In genomic region chr3:46692566-46692983, GRCh38 we compare ENCODE assay signal across 9 cellular contexts. TPM values are rescaled to one million over a fixed set of nuclear protein-coding genes. Genes with fewer than 3 reads are reported as not detected.
DNase-seq lines count a peak whose midpoint lies in the region; ATAC-seq and TF ChIP-seq lines count a peak whose summit lies in the region.
"Had no signal": no experiment of that assay in that cellular context is flagged by ENCODE, and none has a peak within 500 bp of the region (broad histone marks: within the 10 kb centered on the region; RNA-seq: fewer than 3 reads in every experiment).

No MANE protein-coding gene starts in this region.

- peak; percentile 69 for ATAC-seq in HCT116
- ATAC-seq in stimulated activated effector memory CD8-positive, alpha-beta T cell treated with anti-CD3 and anti-CD28 coated beads, Interleukin-12 subunit alpha, Interleukin-12 subunit beta, amount 100 ng/mL, for 72 hours: no peak
- ATAC-seq in GM19463 (IDR thresholded peaks at IDR 0.05; ENCODE audit: unreplicated experiment): no peak
- ATAC-seq in HG02885 (IDR thresholded peaks at IDR 0.05; ENCODE audit: poor library complexity, unreplicated experiment): no peak
- ATAC-seq in GM21723 (IDR thresholded peaks at IDR 0.05; ENCODE audit: unreplicated experiment): no peak

- peaks cover 32% of the 10 kb centered on the region for H3K4me1 Mint-ChIP-seq in stimulated activated effector memory CD8-positive, alpha-beta T cell treated with anti-CD3 and anti-CD28 coated beads, Interleukin-12 subunit alpha, Interleukin-12 subunit beta, amount 100 ng/mL, for 72 hours

- RAD21 ChIA-PET in HCT116 (lab: Charles Lee; ENCODE audit: low non-redundant PET in 1 of 2, low total read pairs in 2 of 2, uncharacterized antibody in 2 of 2, unreplicated experiment in 2 of 2): interaction anchor here in 1 of 2 experiments (0.5 kb wide), 1 partner anchor 198 kb away, joined by 4 read pairs; no protein-coding TSS in a partner anchor

- intact Hi-C loops in HCT116 (cut with micrococcal nuclease): no loop called here

- no peaks in the 10 kb centered on the region for H3K9me3 Mint-ChIP-seq in stimulated activated effector memory CD8-positive, alpha-beta T cell treated with anti-CD3 and anti-CD28 coated beads, Interleukin-12 subunit alpha, Interleukin-12 subunit beta, amount 100 ng/mL, for 72 hours

- no peaks in the 10 kb centered on the region for H3K36me3 ChIP-seq in HCT116 (ENCODE audit: control insufficient read depth in 1 of 2, insufficient read depth in 2 of 2, low read length in 2 of 2)
- H3K36me3 ChIP-seq in WERI-Rb-1: no peaks in the 10 kb centered on the region

- no peak overlapping the region for H2AFZ ChIP-seq in HCT116 (ENCODE audit: low read depth, low read length, poor library complexity, severe bottlenecking)

- no TSS peak for BruUV-seq in HCT116 (replicated peaks; lab: Mats Ljungman, UMichigan)

- peak overlapping the region; percentile 75 for H3K4me3 Mint-ChIP-seq in stimulated activated effector memory CD8-positive, alpha-beta T cell treated with anti-CD3 and anti-CD28 coated beads, Interleukin-12 subunit alpha, Interleukin-12 subunit beta, amount 100 ng/mL, for 72 hours

- H3K9ac ChIP-seq in HCT116 (ENCODE audit: low read length): peak overlapping the region; percentile 75

- TF ChIP-seq CTCF in HCT116 (IDR thresholded peaks at IDR 0.05 in 2 of 3, conservative IDR thresholded peaks at IDR 0.05 in 1 of 3; ENCODE audit: borderline replicate concordance in 1 of 3, insufficient read depth in 1 of 3, low read depth in 2 of 3, low read length in 2 of 3) (no peak), WERI-Rb-1 (IDR thresholded peaks at IDR 0.05; ENCODE audit: low read depth, low read length) (no peak)

- H3K79me2 ChIP-seq in HCT116 (ENCODE audit: insufficient read depth, low read length): no peaks in the 10 kb centered on the region

- H3K9me2 ChIP-seq in HCT116 (ENCODE audit: insufficient read depth): no peaks in the 10 kb centered on the region

- H3K4me1 ChIP-seq in HCT116 (ENCODE audit: control insufficient read depth in 1 of 2, insufficient read depth in 2 of 2, low read length in 2 of 2): peaks cover 31 to 68% of the 10 kb centered on the region in 2 experiments

- peak overlapping the region; percentile 97 for H3K4me2 ChIP-seq in HCT116 (ENCODE audit: low read length)

- peak overlapping the region; percentile 40 for H3K27ac Mint-ChIP-seq in stimulated activated effector memory CD8-positive, alpha-beta T cell treated with anti-CD3 and anti-CD28 coated beads, Interleukin-12 subunit alpha, Interleukin-12 subunit beta, amount 100 ng/mL, for 72 hours

- peak overlapping the region; percentile 79 for H3K27ac ChIP-seq in HCT116 (ENCODE audit: low read depth, low read length)
- no peak overlapping the region for H3K27ac ChIP-seq in WERI-Rb-1

- H3K4me3 ChIP-seq in HCT116 (replicated peaks in 1 of 2; ENCODE audit: low read depth in 1 of 2, low read length in 2 of 2) (peak overlapping the region; percentile 52 to 67), WERI-Rb-1 (ENCODE audit: low read depth, low read length) (peak overlapping the region; percentile 52)

- H3K9me3 ChIP-seq in HCT116 (ENCODE audit: control insufficient read depth in 1 of 2, insufficient read depth in 1 of 2, low read depth in 1 of 2, low read length in 2 of 2) (no peaks in the 10 kb centered on the region), WERI-Rb-1 (ENCODE audit: severe bottlenecking) (no peaks in the 10 kb centered on the region)

- no peaks in the 10 kb centered on the region for H3K36me3 Mint-ChIP-seq in stimulated activated effector memory CD8-positive, alpha-beta T cell treated with anti-CD3 and anti-CD28 coated beads, Interleukin-12 subunit alpha, Interleukin-12 subunit beta, amount 100 ng/mL, for 72 hours

- no peak for TF ChIP-seq RAD21 in HCT116 (IDR thresholded peaks at IDR 0.05; ENCODE audit: low read depth)

- H3K27me3 ChIP-seq in HCT116 (ENCODE audit: insufficient read depth, low read length): no peaks in the 10 kb centered on the region
- H3K27me3 ChIP-seq in WERI-Rb-1 (ENCODE audit: insufficient read depth, low read depth, severe bottlenecking): no peaks in the 10 kb centered on the region

- DNase-seq in HCT116 (ENCODE audit: low read depth, low spot score) (peak; percentile 73), WERI-Rb-1 (no peak), iPS-NIHi7 (ENCODE audit: extremely low spot score) (peak; percentile 47), NCI-H510A treated with DMSO at 0.1 percent for 48 hours (lab: John Stamatoyannopoulos, UW) (no peak)
- no peak for DNase-seq in stimulated activated effector memory CD8-positive, alpha-beta T cell treated with anti-CD3 and anti-CD28 coated beads, Interleukin-12 subunit alpha, Interleukin-12 subunit beta, amount 100 ng/mL, for 72 hours (ENCODE audit: low spot score in 2 of 2)

- TF ChIP-seq POLR2A in HCT116 (IDR thresholded peaks at IDR 0.05; ENCODE audit: borderline replicate concordance, extremely low read depth, insufficient read depth, insufficient read length): no peak

- H4K20me1 ChIP-seq in HCT116 (ENCODE audit: insufficient read depth): no peaks in the 10 kb centered on the region

- CTCF ChIA-PET in HCT116 (lab: Charles Lee): interaction anchor here (1.0 to 1.3 kb wide), 2 partner anchors 17 to 28 kb away, joined by 3 to 4 read pairs; no protein-coding TSS in a partner anchor

- POLR2A ChIA-PET in HCT116 (lab: Charles Lee): no interaction called here

TF ChIP-seq in HCT116, 20 proteins besides CTCF, POLR2A, EP300 and RAD21:
- TF ChIP-seq REST (IDR thresholded peaks at IDR 0.05; ENCODE audit: low read depth): no peak
- TF ChIP-seq TCF7L2 (IDR thresholded peaks at IDR 0.05; ENCODE audit: borderline replicate concordance, extremely low read depth, insufficient read depth, insufficient read length): peak; percentile 25
- TF ChIP-seq ZFX (IDR thresholded peaks at IDR 0.05): no peak
- TF ChIP-seq YY1 (IDR thresholded peaks at IDR 0.05; ENCODE audit: extremely low read depth, insufficient replicate concordance, low read depth, low read length): peak; percentile 42
- no peak for TF ChIP-seq SP1 (IDR thresholded peaks at IDR 0.05; ENCODE audit: low read depth)
- TF ChIP-seq ELF1 (IDR thresholded peaks at IDR 0.05; ENCODE audit: borderline replicate concordance, low read depth): no peak
- TF ChIP-seq POLR2AphosphoS5 (IDR thresholded peaks at IDR 0.05; ENCODE audit: low read depth, low read length): peak; percentile 72
- TF ChIP-seq, protein P1, sequence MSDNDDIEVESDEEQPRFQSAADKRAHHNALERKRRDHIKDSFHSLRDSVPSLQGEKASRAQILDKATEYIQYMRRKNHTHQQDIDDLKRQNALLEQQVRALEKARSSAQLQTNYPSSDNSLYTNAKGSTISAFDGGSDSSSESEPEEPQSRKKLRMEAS (IDR thresholded peaks at IDR 0.05): no peak

RNA-seq across cellular contexts. Expression of gene ALS2CL, which starts 0.9 kb away (rescaled TPM):
- total RNA-seq in HCT116 (2021; ENCODE audit: unreplicated experiment): 16.4 TPM
- 20.6 and 24.1 TPM in 2 replicates for polyA plus RNA-seq in HCT116 (2012)

RNA-seq across cellular contexts. Expression of gene TMIE, which starts 8.6 kb away (rescaled TPM):
- 0.74 TPM for total RNA-seq in HCT116 (2021; ENCODE audit: unreplicated experiment)
- 0.90 and 1.1 TPM in 2 replicates for polyA plus RNA-seq in HCT116 (2012)
- total RNA-seq: glomerular endothelial cell had no signal

RNA-seq across cellular contexts. Expression of gene PRSS50, which starts 25.1 kb away (rescaled TPM):
- total RNA-seq in HCT116 (2021; ENCODE audit: unreplicated experiment): not detected
- not detected in 2 replicates for polyA plus RNA-seq in HCT116 (2012)
- total RNA-seq: glomerular endothelial cell had no signal

Comparison
In these comparisons a context has a peak if more than half of its experiments do, and no peak if none do; other contexts are left out.
1. DNase-seq: peak in HCT116 (single experiment) and iPS-NIHi7 (single experiment); none in WERI-Rb-1 (single experiment), stimulated activated effector memory CD8-positive, alpha-beta T cell treated with anti-CD3 and anti-CD28 coated beads, Interleukin-12 subunit alpha, Interleukin-12 subunit beta, amount 100 ng/mL, for 72 hours (0 of 2) and NCI-H510A treated with DMSO at 0.1 percent for 48 hours (single experiment).